1 cellular context compared by ENCODE assay signal in genomic region chr2:224908820-224909219, GRCh38.
TF ChIP-seq lines count a peak whose summit lies in the region.

No MANE protein-coding gene starts in this region.

TF ChIP-seq in GM23338, 12 proteins besides CTCF, POLR2A, EP300 and RAD21 (continued from another document):
- TF ChIP-seq, protein P1, sequence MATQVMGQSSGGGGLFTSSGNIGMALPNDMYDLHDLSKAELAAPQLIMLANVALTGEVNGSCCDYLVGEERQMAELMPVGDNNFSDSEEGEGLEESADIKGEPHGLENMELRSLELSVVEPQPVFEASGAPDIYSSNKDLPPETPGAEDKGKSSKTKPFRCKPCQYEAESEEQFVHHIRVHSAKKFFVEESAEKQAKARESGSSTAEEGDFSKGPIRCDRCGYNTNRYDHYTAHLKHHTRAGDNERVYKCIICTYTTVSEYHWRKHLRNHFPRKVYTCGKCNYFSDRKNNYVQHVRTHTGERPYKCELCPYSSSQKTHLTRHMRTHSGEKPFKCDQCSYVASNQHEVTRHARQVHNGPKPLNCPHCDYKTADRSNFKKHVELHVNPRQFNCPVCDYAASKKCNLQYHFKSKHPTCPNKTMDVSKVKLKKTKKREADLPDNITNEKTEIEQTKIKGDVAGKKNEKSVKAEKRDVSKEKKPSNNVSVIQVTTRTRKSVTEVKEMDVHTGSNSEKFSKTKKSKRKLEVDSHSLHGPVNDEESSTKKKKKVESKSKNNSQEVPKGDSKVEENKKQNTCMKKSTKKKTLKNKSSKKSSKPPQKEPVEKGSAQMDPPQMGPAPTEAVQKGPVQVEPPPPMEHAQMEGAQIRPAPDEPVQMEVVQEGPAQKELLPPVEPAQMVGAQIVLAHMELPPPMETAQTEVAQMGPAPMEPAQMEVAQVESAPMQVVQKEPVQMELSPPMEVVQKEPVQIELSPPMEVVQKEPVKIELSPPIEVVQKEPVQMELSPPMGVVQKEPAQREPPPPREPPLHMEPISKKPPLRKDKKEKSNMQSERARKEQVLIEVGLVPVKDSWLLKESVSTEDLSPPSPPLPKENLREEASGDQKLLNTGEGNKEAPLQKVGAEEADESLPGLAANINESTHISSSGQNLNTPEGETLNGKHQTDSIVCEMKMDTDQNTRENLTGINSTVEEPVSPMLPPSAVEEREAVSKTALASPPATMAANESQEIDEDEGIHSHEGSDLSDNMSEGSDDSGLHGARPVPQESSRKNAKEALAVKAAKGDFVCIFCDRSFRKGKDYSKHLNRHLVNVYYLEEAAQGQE (IDR thresholded peaks at IDR 0.05; ENCODE audit: unreplicated experiment), result no peak
- TF ChIP-seq EZH2 (IDR thresholded peaks at IDR 0.05; ENCODE audit: low read depth, unreplicated experiment), result no peak
- no peak for TF ChIP-seq JUNB (IDR thresholded peaks at IDR 0.05; ENCODE audit: unreplicated experiment)
- no peak for TF ChIP-seq ETS1 (IDR thresholded peaks at IDR 0.05)
- no peak for TF ChIP-seq STAT1 (IDR thresholded peaks at IDR 0.05; ENCODE audit: unreplicated experiment)
